ENCODE assay signal across 18 cellular contexts in genomic region chr17:31414590-31414918, GRCh38. TPM values are rescaled to one million over a fixed set of nuclear protein-coding genes. Genes with fewer than 3 reads are reported as not detected.
DNase-seq lines count a peak whose midpoint lies in the region; ATAC-seq and TF ChIP-seq lines count a peak whose summit lies in the region.
"Had no signal": no experiment of that assay in that cellular context is flagged by ENCODE, and none has a peak within 500 bp of the region (broad histone marks: within the 10 kb centered on the region; RNA-seq: fewer than 3 reads in every experiment).

No MANE protein-coding gene starts in this region.

- H2BK5ac ChIP-seq in trophoblast cell (ENCODE audit: low read depth, low read length, poor library complexity): no peak overlapping the region

- peaks cover 7 to 19% of the 10 kb centered on the region in 2 experiments for H3K4me1 ChIP-seq in trophoblast cell (ENCODE audit: control insufficient read depth in 1 of 2, insufficient read depth in 2 of 2, low read length in 2 of 2)
- no peaks in the 10 kb centered on the region for H3K4me1 ChIP-seq in aorta (ENCODE audit: control insufficient read depth in 1 of 2, insufficient read depth in 2 of 2, low read length in 2 of 2)

- H3K9me3 ChIP-seq in trophoblast cell (ENCODE audit: insufficient read depth, low read depth, low read length) (no peaks in the 10 kb centered on the region), aorta (ENCODE audit: control insufficient read depth, low read length) (no peaks in the 10 kb centered on the region)
- H3K9me3 ChIP-seq: SK-N-SH had no signal

- no peak overlapping the region for H4K12ac ChIP-seq in trophoblast cell (ENCODE audit: low read depth, low read length)

- no peak overlapping the region for H3K9ac ChIP-seq in trophoblast cell (ENCODE audit: low read length)
- H3K9ac ChIP-seq: SK-N-SH had no signal

- no peaks in the 10 kb centered on the region for H3K79me1 ChIP-seq in trophoblast cell (ENCODE audit: low read length)

- no peak overlapping the region for H2AFZ ChIP-seq in trophoblast cell (ENCODE audit: insufficient read depth, low read length, poor library complexity)
- H2AFZ ChIP-seq: GM23338 had no signal

- no peak for TF ChIP-seq CTCF in dorsolateral prefrontal cortex (IDR thresholded peaks at IDR 0.05 in 54 of 56, conservative IDR thresholded peaks at IDR 0.05 in 2 of 56; ENCODE audit: low read depth in 1 of 56, partially characterized antibody in 56 of 56)

- WGBS in trophoblast cell (ENCODE audit: extremely low coverage, insufficient coverage, insufficient read length): no CpG with 5 or more reads among the region's 6 CpGs
- WGBS in aorta, 2 donors: 62% methylated on average over 5 to 6 of the region's 6 CpGs

- DNase-seq in left ventricle myocardium superior (no peak), cardiac septum (ENCODE audit: low spot score) (no peak), dorsolateral prefrontal cortex (no peak), trophoblast cell (no peak), aorta (peak; percentile 25 to 63), islet precursor cell (no peak), hepatic stellate cell (ENCODE audit: low spot score) (no peak)
- DNase-seq in stimulated activated CD4-positive, alpha-beta T cell treated with anti-CD3 and anti-CD28 coated beads, Interleukin-4, amount 100 ng/mL, for 4 hours: no peak
- DNase-seq: DMS53, KG1, NCI-H1092, NCI-H1436, NCI-H1930, NCI-H345, NCI-H82, SHP77, SK-N-SH had no signal

- H3K18ac ChIP-seq in trophoblast cell (ENCODE audit: low read length): no peak overlapping the region

- H3K27me3 ChIP-seq in dorsolateral prefrontal cortex (no peaks in the 10 kb centered on the region), trophoblast cell (ENCODE audit: insufficient read depth, low read length) (no peaks in the 10 kb centered on the region), aorta (ENCODE audit: control insufficient read depth in 1 of 2, insufficient read depth in 2 of 2, low read length in 1 of 2) (no peaks in the 10 kb centered on the region)

- no peak overlapping the region for H2AK5ac ChIP-seq in trophoblast cell (ENCODE audit: low read length)

- H3K23ac ChIP-seq in trophoblast cell (ENCODE audit: low read length): no peak overlapping the region

- H3K4me3 ChIP-seq in dorsolateral prefrontal cortex (peak overlapping the region in 4 of 59 donors; percentile 5 to 24 (median 20)), trophoblast cell (ENCODE audit: low read depth, low read length) (no peak overlapping the region), aorta (ENCODE audit: low read length in 2 of 2) (no peak overlapping the region)
- H3K4me3 ChIP-seq: GM23338 had no signal

- no peak overlapping the region for H2BK12ac ChIP-seq in trophoblast cell (ENCODE audit: low read length)

- H3K14ac ChIP-seq in trophoblast cell (ENCODE audit: low read length): no peak overlapping the region

- no peaks in the 10 kb centered on the region for H3K36me3 ChIP-seq in trophoblast cell (ENCODE audit: control insufficient read depth in 1 of 2, insufficient read depth in 2 of 2, low read length in 2 of 2)
- no peaks in the 10 kb centered on the region for H3K36me3 ChIP-seq in aorta (ENCODE audit: control insufficient read depth in 1 of 2, insufficient read depth in 2 of 2, low read length in 1 of 2)

- H3K79me2 ChIP-seq in trophoblast cell (ENCODE audit: control insufficient read depth, insufficient read depth, low read length, poor library complexity): no peaks in the 10 kb centered on the region

- H3K27ac ChIP-seq in dorsolateral prefrontal cortex: peak overlapping the region; percentile 76 to 99 (median 97)
- no peak overlapping the region for H3K27ac ChIP-seq in trophoblast cell (ENCODE audit: low read depth, low read length)
- H3K27ac ChIP-seq in aorta (ENCODE audit: low read depth in 1 of 2, low read length in 2 of 2): no peak overlapping the region

- peak; percentile 5 for ATAC-seq in left ventricle myocardium superior
- no peak for ATAC-seq in aorta (ENCODE audit: low FRiP score)

- no peak overlapping the region for H3K4ac ChIP-seq in trophoblast cell (ENCODE audit: low read depth, low read length)

- intact Hi-C loops in left ventricle myocardium superior (cut with micrococcal nuclease): no loop called here
- intact Hi-C loops in cardiac septum (cut with DNase I): no loop called here
- intact Hi-C loops in dorsolateral prefrontal cortex (cut with DNase I): no loop called here
- intact Hi-C loops in aorta (cut with DNase I): no loop called here

- no peak overlapping the region for H4K8ac ChIP-seq in trophoblast cell (ENCODE audit: low read depth, low read length)

- no peak overlapping the region for H3K4me2 ChIP-seq in trophoblast cell (ENCODE audit: low read length)
- H3K4me2 ChIP-seq: GM23338, SK-N-SH had no signal

- H4K91ac ChIP-seq in trophoblast cell (ENCODE audit: low read depth, low read length): peak overlapping the region; percentile 29

- no peak overlapping the region for H2BK120ac ChIP-seq in trophoblast cell (ENCODE audit: insufficient read depth, low read length, poor library complexity)

RNA-seq across cellular contexts. Expression of gene RAB11FIP4, which starts 23.1 kb away (rescaled TPM):
- 15.8 TPM for total RNA-seq in left ventricle myocardium superior
- total RNA-seq in cardiac septum: 4.9 TPM
- 100 to 1,000 TPM; 123 to 242 (median 175) TPM for total RNA-seq in dorsolateral prefrontal cortex
- 83.8 and 85.8 TPM in 2 replicates for polyA plus RNA-seq in trophoblast cell (2013)
- 1 to 10 TPM in 1 of 2 donors, under 1 TPM in 1; 0.94 to 2.6 TPM for total RNA-seq in aorta
- 1 to 10 TPM in 1 of 2 donors, under 1 TPM in 1; 0.15 to 1.9 TPM for polyA plus RNA-seq in aorta

Comparison
In these comparisons a context has a peak if more than half of its experiments do, and no peak if none do; other contexts are left out.
1. DNase-seq: peak in aorta (2 of 2); none in left ventricle myocardium superior (single experiment), cardiac septum (single experiment), dorsolateral prefrontal cortex (0 of 10), trophoblast cell (0 of 2), islet precursor cell (single experiment), hepatic stellate cell (single experiment) and stimulated activated CD4-positive, alpha-beta T cell treated with anti-CD3 and anti-CD28 coated beads, Interleukin-4, amount 100 ng/mL, for 4 hours (0 of 2).
2. H3K27ac ChIP-seq: peak in dorsolateral prefrontal cortex (59 of 59); none in trophoblast cell (single experiment) and aorta (0 of 2).